In the genomic region with DNA sequence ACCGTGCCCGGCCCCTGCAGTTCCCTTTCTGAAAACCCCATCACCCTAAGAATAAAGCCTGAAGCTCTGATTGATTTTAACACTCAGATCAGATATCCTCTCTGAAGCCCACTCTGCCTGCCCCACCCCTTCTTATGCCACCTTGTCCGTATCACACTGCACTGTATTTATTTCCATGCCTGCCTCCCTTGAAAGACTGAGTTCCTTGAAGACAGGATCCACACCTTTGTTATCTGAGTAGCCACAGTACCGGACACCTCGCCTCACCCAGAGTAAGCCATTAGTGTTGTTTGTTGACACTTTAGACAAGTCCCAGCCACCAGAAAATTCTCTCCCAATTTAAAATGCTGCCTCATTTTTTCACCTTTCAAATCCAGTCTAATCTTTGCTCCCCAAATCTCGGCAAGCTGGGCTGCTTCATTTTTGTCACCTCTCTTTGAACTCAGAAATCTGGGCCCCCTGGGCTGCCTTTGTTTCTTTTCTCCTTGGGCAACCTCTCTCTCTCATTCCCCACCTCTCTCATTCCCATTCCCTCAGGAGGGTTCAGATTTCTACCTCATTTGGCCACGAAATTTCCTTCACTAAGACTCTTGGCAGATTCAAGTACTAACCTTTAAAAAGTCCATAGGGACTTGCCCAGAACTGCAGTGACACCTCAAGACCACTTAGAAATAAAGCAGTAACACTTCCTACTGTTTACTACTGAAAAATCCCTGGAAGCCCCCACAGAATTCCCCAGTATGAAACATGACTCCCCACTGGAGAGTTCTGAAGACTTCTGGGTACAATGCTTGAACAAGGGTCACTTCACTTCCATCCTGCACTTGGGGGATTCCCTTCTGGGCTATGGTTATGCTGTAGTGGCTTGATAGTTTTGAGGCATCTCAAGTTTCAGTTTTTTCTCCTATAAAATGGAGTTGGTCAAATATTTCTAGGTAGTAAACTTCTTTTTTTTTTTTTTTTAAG, we compare ENCODE assay signal across 12 cellular contexts. TPM values are rescaled to one million over a fixed set of nuclear protein-coding genes. Genes with fewer than 3 reads are reported as not detected.
DNase-seq lines count a peak whose midpoint lies in the region; FAIRE-seq and TF ChIP-seq lines count a peak whose summit lies in the region.
"Had no signal": no experiment of that assay in that cellular context is flagged by ENCODE, and none has a peak within 500 bp of the region (broad histone marks: within the 10 kb centered on the region; RNA-seq: fewer than 3 reads in every experiment).

No MANE protein-coding gene starts in this region.

- H3K4me1 Mint-ChIP-seq in IgD-negative memory B cell = peaks cover 23 to 26% (median 24%) of the 10 kb centered on the region in 3 donors
- H3K4me1 Mint-ChIP-seq in nephron progenitor cell = peaks cover 36% of the 10 kb centered on the region

- WGBS in small intestine, 3 donors = 64 to 76% (median 70%) methylated on average over 7 of the region's 7 CpGs

- H3K27ac Mint-ChIP-seq in IgD-negative memory B cell (peak overlapping the region; percentile 42 to 85 (median 73)), nephron progenitor cell (peak overlapping the region; percentile 94)

- intact Hi-C loops in ascending aorta (cut with DNase I) = no loop called here

- H3K36me3 Mint-ChIP-seq in IgD-negative memory B cell = peaks cover 3% of the 10 kb centered on the region
- peaks cover 38% of the 10 kb centered on the region for H3K36me3 Mint-ChIP-seq in nephron progenitor cell (ENCODE audit: low read depth)

- H3K9me3 ChIP-seq in ascending aorta (no peaks in the 10 kb centered on the region), small intestine (ENCODE audit: control insufficient read depth, low read depth) (no peaks in the 10 kb centered on the region)
- H3K9me3 ChIP-seq: HAP-1 had no signal

- H3K4me3 ChIP-seq in ascending aorta (no peak overlapping the region), small intestine (ENCODE audit: low read depth in 1 of 2, low read length in 2 of 2) (no peak overlapping the region)
- H3K4me3 ChIP-seq: HAP-1 had no signal

- peaks cover 23 to 32% of the 10 kb centered on the region in 2 donors for H3K36me3 ChIP-seq in ascending aorta
- peaks cover under 1 to 14% of the 10 kb centered on the region in 2 donors for H3K36me3 ChIP-seq in small intestine (ENCODE audit: control insufficient read depth in 2 of 2, insufficient read depth in 2 of 2, low read length in 2 of 2)

- H3K9me3 Mint-ChIP-seq in IgD-negative memory B cell (no peaks in the 10 kb centered on the region), nephron progenitor cell (no peaks in the 10 kb centered on the region)
- H3K9me3 Mint-ChIP-seq: immature natural killer cell had no signal

- H3K4me3 Mint-ChIP-seq in IgD-negative memory B cell (no peak overlapping the region), nephron progenitor cell (peak overlapping the region; percentile 65)

- in situ Hi-C loops in GM13976 (cut with MboI; ENCODE audit: low sequenced_read_pairs, unreplicated experiment) = no loop called here

- no peak for FAIRE-seq in small intestine (lab: Jason Lieb, UNC)

- H3K27me3 ChIP-seq in ascending aorta = no peaks in the 10 kb centered on the region
- no peaks in the 10 kb centered on the region for H3K27me3 ChIP-seq in small intestine (ENCODE audit: control insufficient read depth in 2 of 2, insufficient read depth in 2 of 2, low read length in 2 of 2)

- H3K27ac ChIP-seq in ascending aorta (peak overlapping the region; percentile 6 to 37), small intestine (ENCODE audit: low read depth in 1 of 2, low read length in 1 of 2) (no peak overlapping the region)
- H3K27ac ChIP-seq: VCaP had no signal

- TF ChIP-seq CTCF in GM13976 (IDR thresholded peaks at IDR 0.05; ENCODE audit: borderline replicate concordance, control extremely low read depth, extremely low read depth, insufficient read depth, missing control alignments) (no peak), ascending aorta (IDR thresholded peaks at IDR 0.05) (no peak), nephron progenitor cell (IDR thresholded peaks at IDR 0.05) (no peak)

- H3K4me1 ChIP-seq in ascending aorta = peaks cover 3 to 12% of the 10 kb centered on the region in 2 donors
- peaks cover 2 to 7% of the 10 kb centered on the region in 2 donors for H3K4me1 ChIP-seq in small intestine (ENCODE audit: control insufficient read depth in 2 of 2, insufficient read depth in 1 of 2, low read depth in 1 of 2, low read length in 1 of 2)

- DNase-seq in GM13976 (ENCODE audit: low spot score) = peak; percentile 45
- peak in 1 of 2 donors; percentile 46 for DNase-seq in ascending aorta (ENCODE audit: low spot score in 2 of 2)
- DNase-seq in nephron progenitor cell = no peak
- DNase-seq in small intestine = no peak
- no peak for DNase-seq in HCEC 1CT
- DNase-seq in cerebellar nuclear complex (lab: John Stamatoyannopoulos, UW) = no peak
- DNase-seq: immature natural killer cell, NCI-H524 treated with DMSO at 0.1 percent for 48 hours, Right ventricle myocardium superior had no signal

- no peaks in the 10 kb centered on the region for H3K27me3 Mint-ChIP-seq in IgD-negative memory B cell
- H3K27me3 Mint-ChIP-seq in nephron progenitor cell (ENCODE audit: low read depth, poor library complexity) = no peaks in the 10 kb centered on the region

RNA-seq across cellular contexts. Expression of a gene that starts 8.7 kb away (rescaled TPM):
- 24.4 TPM for polyA plus RNA-seq in IgD-negative memory B cell
- total RNA-seq in ascending aorta = 36.1 TPM
- 10 to 100 TPM in 1 of 3 donors, 1 to 10 TPM in 2; 9.4 to 25.6 (median 9.7) TPM for polyA plus RNA-seq in small intestine

Comparison
In these comparisons a context has a peak if more than half of its experiments do, and no peak if none do; other contexts are left out.
1. H3K27ac ChIP-seq: peak in ascending aorta (2 of 2); none in small intestine (0 of 2).